In genomic region chr2:2263196-2263829, GRCh38 we compare ENCODE assay signal across 37 cellular contexts.
"Had no signal": no experiment of that assay in that cellular context is flagged by ENCODE, and none has a peak within 500 bp of the region (broad histone marks: within the 10 kb centered on the region; RNA-seq: fewer than 3 reads in every experiment).

No MANE protein-coding gene starts in this region.

- DNase-seq: activated B cell treated with CpG ODN at 0.5 μM for 24 hours; activated CD4-positive, alpha-beta memory T cell treated with anti-CD3 and anti-CD28 coated beads for 36 hours; activated CD4-positive, alpha-beta T cell treated with anti-CD3 and anti-CD28 coated beads for 4 hours; activated CD4-positive, alpha-beta T cell treated with anti-CD3 and anti-CD28 coated beads, Interleukin-2, amount 50 U/mL, for 1 hour; activated CD4-positive, CD25-positive, alpha-beta regulatory T cell treated with anti-CD3 and anti-CD28 coated beads, Interleukin-2, amount 50 U/mL, for 72 hours; activated CD8-positive, alpha-beta memory T cell treated with anti-CD3 and anti-CD28 coated beads, Interleukin-2, amount 50 U/mL, for 4 hours; activated gamma-delta T cell treated with Interleukin-2 at 50 U/mL for 16 hours; activated naive CD4-positive, alpha-beta T cell treated with anti-CD3 and anti-CD28 coated beads for 36 hours; activated T-cell treated with anti-CD3 and anti-CD28 coated beads for 4 hours; activated T-cell treated with anti-CD3 and anti-CD28 coated beads, Interleukin-2, amount 50 U/mL, for 4 hours; adrenal gland; central memory CD4-positive, alpha-beta T cell; IMR-90; NCI-H1092 treated with DMSO at 0.1 percent for 48 hours; NCI-H1436; NCI-H1694; NCI-H1930; NCI-H2081 treated with DMSO at 0.1 percent for 48 hours; NCI-H2227 treated with DMSO at 0.1 percent for 48 hours; NCI-H524; NCI-H69; NCI-H82; NK-92 treated with Interleukin-12 subunit alpha and Interleukin-12 subunit beta, amount 100 ng/mL, for 24 hours; PC-3; Peyer's patch; SIG-M5; SW 1271; T-helper 1 cell; T-helper 2 cell; T-helper 9 cell had no signal

- H3K27ac Mint-ChIP-seq: activated B cell treated with CpG ODN at 0.5 μM for 24 hours; activated CD4-positive, alpha-beta memory T cell treated with anti-CD3 and anti-CD28 coated beads for 36 hours; activated naive CD4-positive, alpha-beta T cell treated with anti-CD3 and anti-CD28 coated beads for 36 hours; activated naive CD4-positive, alpha-beta T cell treated with anti-CD3 and anti-CD28 coated beads, Interleukin-2, amount 50 U/mL, for 72 hours; activated T-helper 1 cell treated with anti-CD3 and anti-CD28 coated beads, Interleukin-12 subunit alpha, Interleukin-12 subunit beta, Interleukin-2, Interleukin-4 antibody, amounts not matched to agents 30 ng/mL and 10 ng/mL and 1 ng/mL, durations not matched to agents 14 hours and 24 hours and 36 hours had no signal

- H3K36me3 ChIP-seq: adrenal gland, Peyer's patch had no signal

- H3K4me1 ChIP-seq: adrenal gland, Peyer's patch had no signal

- H3K9me3 ChIP-seq: adrenal gland, Peyer's patch had no signal

- FAIRE-seq: bronchial epithelial cell, K562 had no signal

- H3K4me3 ChIP-seq: adrenal gland, K562, Peyer's patch had no signal

- H3K27me3 ChIP-seq: adrenal gland, Peyer's patch had no signal

- H3K4me3 Mint-ChIP-seq: activated B cell treated with CpG ODN at 0.5 μM for 24 hours; activated CD4-positive, alpha-beta memory T cell treated with anti-CD3 and anti-CD28 coated beads for 36 hours; activated naive CD4-positive, alpha-beta T cell treated with anti-CD3 and anti-CD28 coated beads for 36 hours; activated T-cell treated with anti-CD3 and anti-CD28 coated beads, Interleukin-2, amount 50 U/mL, for 4 hours; activated T-helper 1 cell treated with anti-CD3 and anti-CD28 coated beads, Interleukin-12 subunit alpha, Interleukin-12 subunit beta, Interleukin-2, Interleukin-4 antibody, amounts not matched to agents 30 ng/mL and 10 ng/mL and 1 ng/mL, durations not matched to agents 14 hours and 24 hours and 36 hours; brain had no signal

- H3K9me3 Mint-ChIP-seq: activated B cell treated with CpG ODN at 0.5 μM for 24 hours; activated CD4-positive, alpha-beta memory T cell treated with anti-CD3 and anti-CD28 coated beads for 36 hours; activated naive CD4-positive, alpha-beta T cell treated with anti-CD3 and anti-CD28 coated beads for 36 hours; activated naive CD4-positive, alpha-beta T cell treated with anti-CD3 and anti-CD28 coated beads, Interleukin-2, amount 50 U/mL, for 72 hours; activated T-helper 1 cell treated with anti-CD3 and anti-CD28 coated beads, Interleukin-12 subunit alpha, Interleukin-12 subunit beta, Interleukin-2, Interleukin-4 antibody, amounts not matched to agents 30 ng/mL and 10 ng/mL and 1 ng/mL, durations not matched to agents 14 hours and 24 hours and 36 hours had no signal

- H3K27ac ChIP-seq: adrenal gland, Peyer's patch, RWPE1, VCaP had no signal

- H3K36me3 Mint-ChIP-seq: activated CD4-positive, alpha-beta memory T cell treated with anti-CD3 and anti-CD28 coated beads for 36 hours; activated naive CD4-positive, alpha-beta T cell treated with anti-CD3 and anti-CD28 coated beads, Interleukin-2, amount 50 U/mL, for 72 hours had no signal

- H3K27me3 Mint-ChIP-seq: activated B cell treated with CpG ODN at 0.5 μM for 24 hours; activated CD4-positive, alpha-beta memory T cell treated with anti-CD3 and anti-CD28 coated beads for 36 hours; brain had no signal

- H3K4me1 Mint-ChIP-seq: activated B cell treated with CpG ODN at 0.5 μM for 24 hours had no signal
